20 cellular contexts compared by ENCODE assay signal in genomic region chr2:207458582-207458981, GRCh38.
A peak's percentile ranks its signal among the peaks of the same experiment; 100 is the strongest.
DNase-seq lines count a peak whose midpoint lies in the region; ATAC-seq, FAIRE-seq and TF ChIP-seq lines count a peak whose summit lies in the region.
"Had no signal": no experiment of that assay in that cellular context is flagged by ENCODE, and none has a peak within 500 bp of the region (broad histone marks: within the 10 kb centered on the region; RNA-seq: fewer than 3 reads in every experiment).

No MANE protein-coding gene starts in this region.

- no peak for ATAC-seq in Right ventricle myocardium superior (ENCODE audit: poor library complexity)
- ATAC-seq: K562, Right ventricle myocardium inferior had no signal

- H3K4me3 ChIP-seq in cardiac muscle cell (no peak overlapping the region), bronchial epithelial cell (ENCODE audit: low read depth, low read length) (no peak overlapping the region)
- H3K4me3 ChIP-seq: BLaER1, GM23248, K562, PC-9 had no signal

- no peaks in the 10 kb centered on the region for H3K36me3 ChIP-seq in cardiac muscle cell
- H3K36me3 ChIP-seq in bronchial epithelial cell (ENCODE audit: control insufficient read depth, insufficient read depth, low read length) = no peaks in the 10 kb centered on the region
- H3K36me3 ChIP-seq: BLaER1 had no signal

- H3K27ac ChIP-seq in cardiac muscle cell = no peak overlapping the region
- H3K27ac ChIP-seq: BLaER1, GM23248, PC-9 had no signal

- intact Hi-C loops in Right ventricle myocardium superior (cut with DNase I) = no loop called here

- H3K27me3 Mint-ChIP-seq in osteocyte (ENCODE audit: unreplicated experiment) = no peaks in the 10 kb centered on the region

- H3K27me3 ChIP-seq in cardiac muscle cell (no peaks in the 10 kb centered on the region), bronchial epithelial cell (ENCODE audit: control insufficient read depth, insufficient read depth, low read length) (no peaks in the 10 kb centered on the region)
- H3K27me3 ChIP-seq: BLaER1 had no signal

- no peaks in the 10 kb centered on the region for H3K9me3 ChIP-seq in cardiac muscle cell (ENCODE audit: low read depth)
- H3K9me3 ChIP-seq: BLaER1 had no signal

- no peaks in the 10 kb centered on the region for H3K4me1 ChIP-seq in cardiac muscle cell (ENCODE audit: low read depth)

- H3K27ac Mint-ChIP-seq in osteocyte (ENCODE audit: unreplicated experiment) = no peak overlapping the region
- H3K27ac Mint-ChIP-seq: T-helper 1 cell treated with Interleukin-12 subunit alpha and Interleukin-12 subunit beta and Interleukin-4 antibody, amounts not matched to agents 30 μg/mL and 1 μg/mL, for 36 hours had no signal

- FAIRE-seq in bronchial epithelial cell (lab: Jason Lieb, UNC) = no peak
- FAIRE-seq: GM12891, K562 had no signal

- DNase-seq in cardiac muscle cell (ENCODE audit: low read depth in 1 of 2, low spot score in 1 of 2) = no peak
- DNase-seq in Right ventricle myocardium superior = no peak
- DNase-seq in bronchial epithelial cell (ENCODE audit: low read depth) = no peak
- DNase-seq in osteocyte (ENCODE audit: extremely low spot score, unreplicated experiment) = no peak
- DNase-seq in Ammon's horn (ENCODE audit: low spot score) = no peak
- no peak for DNase-seq in NCI-H2196 (lab: John Stamatoyannopoulos, UW; ENCODE audit: unreplicated experiment)
- no peak for DNase-seq in NCI-H2081 treated with DMSO at 0.1 percent for 48 hours (lab: John Stamatoyannopoulos, UW)
- DNase-seq: DMS153, GM23248, NCI-H1417 treated with DMSO at 0.1 percent for 48 hours, NCI-H2029, NCI-H226, NCI-H526, PC-9 had no signal

- H3K4me3 Mint-ChIP-seq in osteocyte (ENCODE audit: unreplicated experiment) = no peak overlapping the region
- H3K4me3 Mint-ChIP-seq: T-helper 1 cell treated with Interleukin-12 subunit alpha and Interleukin-12 subunit beta and Interleukin-4 antibody, amounts not matched to agents 30 μg/mL and 1 μg/mL, for 36 hours had no signal

- no peaks in the 10 kb centered on the region for H3K36me3 Mint-ChIP-seq in osteocyte (ENCODE audit: unreplicated experiment)

- TF ChIP-seq CTCF in cardiac muscle cell (IDR thresholded peaks at IDR 0.05; ENCODE audit: low read depth, low read length) = peak; percentile 3
- TF ChIP-seq CTCF in LNCAP (IDR thresholded peaks at IDR 0.05) = peak; percentile 38; the same call in 1 of the 2 replicates
- TF ChIP-seq CTCF in bronchial epithelial cell (IDR thresholded peaks at IDR 0.05; ENCODE audit: insufficient read depth, low read length, severe bottlenecking) = peak; percentile 6
- TF ChIP-seq CTCF in osteocyte (IDR thresholded peaks at IDR 0.05) = peak; percentile 23

- no peaks in the 10 kb centered on the region for H3K4me1 Mint-ChIP-seq in osteocyte (ENCODE audit: unreplicated experiment)

- H3K9me3 Mint-ChIP-seq in osteocyte (ENCODE audit: unreplicated experiment) = no peaks in the 10 kb centered on the region
- H3K9me3 Mint-ChIP-seq: T-helper 1 cell treated with Interleukin-12 subunit alpha and Interleukin-12 subunit beta and Interleukin-4 antibody, amounts not matched to agents 30 μg/mL and 1 μg/mL, for 36 hours had no signal
